8 cellular contexts compared by ENCODE assay signal in the genomic region with DNA sequence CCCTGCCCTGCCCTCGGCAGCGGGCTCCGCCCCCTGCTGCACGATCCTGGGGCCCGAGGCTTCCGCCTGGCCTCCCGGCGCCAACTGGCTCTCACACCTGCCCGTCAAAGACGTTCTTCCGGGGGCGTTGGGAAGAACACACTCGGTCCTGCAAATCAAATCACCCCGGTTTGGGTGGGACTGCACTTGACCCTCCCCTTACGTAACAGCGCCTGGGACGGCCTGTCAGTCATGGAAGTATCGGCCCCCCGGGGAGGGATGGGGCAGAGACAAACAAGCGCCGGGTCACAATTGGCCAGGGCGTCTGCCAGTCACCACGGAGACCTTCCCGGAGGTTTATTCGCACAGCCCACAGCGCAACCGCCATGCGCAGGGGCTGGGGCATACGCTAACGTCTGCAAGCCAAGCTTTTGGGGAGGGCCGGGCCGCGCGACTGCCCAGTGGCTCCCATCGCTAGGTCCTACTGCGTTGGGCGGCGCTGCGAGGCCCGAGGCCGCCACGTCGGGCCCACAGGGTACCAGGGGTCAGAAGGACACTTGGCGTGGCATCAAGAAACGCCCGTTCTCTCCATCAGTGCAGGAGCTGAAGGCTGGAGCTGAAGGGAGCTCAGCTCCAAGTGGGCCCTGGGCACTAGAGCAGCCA. TPM values are rescaled to one million over a fixed set of nuclear protein-coding genes. Genes with fewer than 3 reads are reported as not detected.
A peak's percentile ranks its signal among the peaks of the same experiment; 100 is the strongest.
DNase-seq lines count a peak whose midpoint lies in the region; ATAC-seq, FAIRE-seq and TF ChIP-seq lines count a peak whose summit lies in the region.

No MANE protein-coding gene starts in this region.

- peak overlapping the region; percentile 77 for H3K4me2 ChIP-seq in parathyroid adenoma (ENCODE audit: low read length)

- H3K36me3 ChIP-seq in cardiac muscle cell (no peaks in the 10 kb centered on the region), parathyroid adenoma (ENCODE audit: control insufficient read depth, insufficient read depth, low read length) (no peaks in the 10 kb centered on the region), tibial nerve (peaks cover 0 to 8% (median 0%) of the 10 kb centered on the region in 3 donors)

- H3K27ac ChIP-seq in adipose tissue (ENCODE audit: low read depth, low read length) = peak overlapping the region; percentile 83
- peak overlapping the region; percentile 95 for H3K27ac ChIP-seq in cardiac muscle cell
- peak overlapping the region; percentile 96 for H3K27ac ChIP-seq in parathyroid adenoma
- peak overlapping the region; percentile 92 to 94 (median 94) for H3K27ac ChIP-seq in tibial nerve

- peaks cover 8% of the 10 kb centered on the region for H3K79me2 ChIP-seq in parathyroid adenoma

- H3K4me3 ChIP-seq in cardiac muscle cell (peak overlapping the region; percentile 91), parathyroid adenoma (ENCODE audit: low read depth, low read length) (peak overlapping the region; percentile 69), tibial nerve (peak overlapping the region; percentile 67 to 96 (median 84))

- TF ChIP-seq POLR2A in GM12892 (IDR thresholded peaks at IDR 0.05; ENCODE audit: low read depth, low read length) (peak; percentile 83), tibial nerve (IDR thresholded peaks at IDR 0.05) (peak; percentile 84 to 95)

- H3K9me3 ChIP-seq in cardiac muscle cell (ENCODE audit: low read depth) (no peaks in the 10 kb centered on the region), parathyroid adenoma (ENCODE audit: control insufficient read depth, low read length) (no peaks in the 10 kb centered on the region), tibial nerve (no peaks in the 10 kb centered on the region)

- H2AFZ ChIP-seq in parathyroid adenoma = peak overlapping the region; percentile 95

- peak; percentile 97 for ATAC-seq in HG02840 (IDR thresholded peaks at IDR 0.05; ENCODE audit: low FRiP score, unreplicated experiment)

- peak; percentile 93 for DNase-seq in GM12892 (ENCODE audit: insufficient read length)
- DNase-seq in NCI-H1436 (lab: John Stamatoyannopoulos, UW) = peak; percentile 100
- DNase-seq in SW480 (ENCODE audit: low spot score) = peak; percentile 100
- peak; percentile 100 for DNase-seq in cardiac muscle cell (ENCODE audit: low read depth in 1 of 2, low spot score in 1 of 2)
- peak; percentile 99 to 100 for DNase-seq in tibial nerve (ENCODE audit: low spot score in 2 of 2)

- peak; percentile 74 to 98 for TF ChIP-seq EP300 in tibial nerve (IDR thresholded peaks at IDR 0.05)

- FAIRE-seq in GM12892 (lab: Jason Lieb, UNC) = peak; percentile 98

- 0% methylated on average over 46 of the region's 46 CpGs for WGBS in adipose tissue, 3 donors
- WGBS in tibial nerve, 2 donors = 0% methylated on average over 8 to 15 of the region's 46 CpGs

- TF ChIP-seq CTCF in cardiac muscle cell (IDR thresholded peaks at IDR 0.05; ENCODE audit: low read depth, low read length) (no peak), parathyroid adenoma (IDR thresholded peaks at IDR 0.05) (no peak), tibial nerve (IDR thresholded peaks at IDR 0.05) (peak in 2 of 5 experiments; percentile 32 to 42)

- peaks cover 44% of the 10 kb centered on the region for H3K4me1 ChIP-seq in cardiac muscle cell (ENCODE audit: low read depth)
- peaks cover 17% of the 10 kb centered on the region for H3K4me1 ChIP-seq in parathyroid adenoma
- peaks cover 0 to 30% (median 26%) of the 10 kb centered on the region in 4 donors for H3K4me1 ChIP-seq in tibial nerve

- H3K9ac ChIP-seq in parathyroid adenoma = peak overlapping the region; percentile 40

- H3K27me3 ChIP-seq in cardiac muscle cell (no peaks in the 10 kb centered on the region), parathyroid adenoma (ENCODE audit: control insufficient read depth, insufficient read depth, low read length) (no peaks in the 10 kb centered on the region), tibial nerve (no peaks in the 10 kb centered on the region)

RNA-seq across cellular contexts. Expression of gene AKTIP, which starts 0.4 kb away (rescaled TPM):
- polyA plus RNA-seq in GM12892 (2012; ENCODE audit: missing spikeins) = 17.8 TPM
- polyA plus RNA-seq in adipose tissue (10 to 100 TPM in 2 of 3 donors, 1 to 10 TPM in 1; 9.5 to 24.0 (median 22.0) TPM), cardiac muscle cell (39.4 and 43.2 TPM in 2 replicates)
- total RNA-seq in cardiac muscle cell (33.9 and 58.0 TPM in 2 replicates), tibial nerve (10 to 100 TPM; 33.3 to 48.5 (median 39.8) TPM)

Comparison
In these comparisons a context has a peak if more than half of its experiments do, and no peak if none do; other contexts are left out.
1. Peak in every context shown above with its lines: DNase-seq, ATAC-seq, H3K4me3 ChIP-seq and H3K27ac ChIP-seq.